Comparison of ENCODE assay signal across 23 cellular contexts in the genomic region with DNA sequence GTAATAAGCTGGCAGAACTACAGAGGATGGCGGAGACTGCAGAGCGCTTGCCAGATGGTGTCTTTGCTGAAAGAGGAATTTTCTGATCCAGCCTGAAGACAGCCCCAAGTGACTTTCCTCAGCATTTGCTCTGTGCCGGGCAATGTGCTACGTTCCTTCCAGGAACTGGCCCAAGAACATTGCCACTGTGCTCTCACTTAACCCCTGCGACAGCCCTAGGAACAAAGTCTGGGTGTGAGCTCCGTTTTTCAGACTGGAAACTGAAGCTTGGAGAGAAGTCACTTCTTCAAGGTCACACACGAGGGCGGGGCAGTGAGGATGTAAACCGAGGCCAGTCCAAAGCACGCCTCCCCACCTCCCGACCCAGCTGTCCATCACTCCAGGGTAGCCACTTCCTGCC. TPM values are rescaled to one million over a fixed set of nuclear protein-coding genes. Genes with fewer than 3 reads are reported as not detected.
"Had no signal": no experiment of that assay in that cellular context is flagged by ENCODE, and none has a peak within 500 bp of the region (broad histone marks: within the 10 kb centered on the region; RNA-seq: fewer than 3 reads in every experiment).

No MANE protein-coding gene starts in this region.

- H3K27ac ChIP-seq: adrenal gland, coronary artery, hepatocyte, lower lobe of right lung, ovary had no signal

- H3K79me2 ChIP-seq: hepatocyte had no signal

- H3K4me1 Mint-ChIP-seq: activated B cell treated with CpG ODN at 0.5 μM for 24 hours; activated CD4-positive, alpha-beta T cell treated with anti-CD3 and anti-CD28 coated beads, Interleukin-2, amount 10 ng/mL, durations not matched to agents 24 days and 14 days; activated naive CD4-positive, alpha-beta T cell treated with anti-CD3 and anti-CD28 coated beads, Interleukin-2, amount 10 ng/mL, durations not matched to agents 7 days and 5 days; activated T-helper 17 cell treated with anti-CD3 and anti-CD28 coated beads, Interleukin-2, amount 50 U/mL, for 72 hours had no signal

- H3K9me3 Mint-ChIP-seq: activated B cell treated with CpG ODN at 0.5 μM for 24 hours; activated CD4-positive, alpha-beta T cell treated with anti-CD3 and anti-CD28 coated beads, Interleukin-2, amount 10 ng/mL, durations not matched to agents 24 days and 14 days; activated naive CD4-positive, alpha-beta T cell treated with anti-CD3 and anti-CD28 coated beads, Interleukin-2, amount 10 ng/mL, durations not matched to agents 7 days and 5 days; activated T-helper 17 cell treated with anti-CD3 and anti-CD28 coated beads, Interleukin-2, amount 50 U/mL, for 72 hours; natural killer cell treated with Interleukin-12 subunit alpha and Interleukin-12 subunit beta and Interleukin-15 and Interleukin-18, amount 100 ng/mL, for 72 hours; stimulated activated naive CD8-positive, alpha-beta T cell treated with anti-CD3 and anti-CD28 coated beads, Interleukin-15, Interleukin-2, amounts not matched to agents 100 ng/mL and 50 ng/mL, for 24 hours; T-helper 1 cell treated with Interleukin-12 subunit alpha and Interleukin-12 subunit beta and Interleukin-4 antibody, amounts not matched to agents 30 μg/mL and 1 μg/mL, for 36 hours had no signal

- ATAC-seq: activated T-helper 17 cell treated with anti-CD3 and anti-CD28 coated beads, Interleukin-2, amount 50 U/mL, for 72 hours; natural killer cell treated with Interleukin-12 subunit alpha and Interleukin-12 subunit beta and Interleukin-15 and Interleukin-18, amount 100 ng/mL, for 72 hours had no signal

- H2AFZ ChIP-seq: hepatocyte had no signal

- H3K27ac Mint-ChIP-seq: activated B cell treated with CpG ODN at 0.5 μM for 24 hours; activated CD4-positive, alpha-beta T cell treated with anti-CD3 and anti-CD28 coated beads, Interleukin-2, amount 10 ng/mL, durations not matched to agents 24 days and 14 days; activated naive CD4-positive, alpha-beta T cell treated with anti-CD3 and anti-CD28 coated beads, Interleukin-2, amount 10 ng/mL, durations not matched to agents 7 days and 5 days; activated T-helper 17 cell treated with anti-CD3 and anti-CD28 coated beads, Interleukin-2, amount 50 U/mL, for 72 hours; natural killer cell treated with Interleukin-12 subunit alpha and Interleukin-12 subunit beta and Interleukin-15 and Interleukin-18, amount 100 ng/mL, for 72 hours; stimulated activated naive CD8-positive, alpha-beta T cell treated with anti-CD3 and anti-CD28 coated beads, Interleukin-15, Interleukin-2, amounts not matched to agents 100 ng/mL and 50 ng/mL, for 24 hours; T-helper 1 cell treated with Interleukin-12 subunit alpha and Interleukin-12 subunit beta and Interleukin-4 antibody, amounts not matched to agents 30 μg/mL and 1 μg/mL, for 36 hours had no signal

- H3K36me3 Mint-ChIP-seq: activated naive CD4-positive, alpha-beta T cell treated with anti-CD3 and anti-CD28 coated beads, Interleukin-2, amount 10 ng/mL, durations not matched to agents 7 days and 5 days; natural killer cell treated with Interleukin-12 subunit alpha and Interleukin-12 subunit beta and Interleukin-15 and Interleukin-18, amount 100 ng/mL, for 72 hours had no signal

- H3K27me3 ChIP-seq: hepatocyte, ovary had no signal

- H3K36me3 ChIP-seq: adrenal gland, lower lobe of right lung, ovary had no signal

- H3K9me3 ChIP-seq: adrenal gland, lower lobe of right lung, ovary had no signal

- H3K4me3 Mint-ChIP-seq: activated B cell treated with CpG ODN at 0.5 μM for 24 hours; activated CD4-positive, alpha-beta T cell treated with anti-CD3 and anti-CD28 coated beads, Interleukin-2, amount 10 ng/mL, durations not matched to agents 24 days and 14 days; activated naive CD4-positive, alpha-beta T cell treated with anti-CD3 and anti-CD28 coated beads, Interleukin-2, amount 10 ng/mL, durations not matched to agents 7 days and 5 days; activated T-helper 17 cell treated with anti-CD3 and anti-CD28 coated beads, Interleukin-2, amount 50 U/mL, for 72 hours; natural killer cell treated with Interleukin-12 subunit alpha and Interleukin-12 subunit beta and Interleukin-15 and Interleukin-18, amount 100 ng/mL, for 72 hours; stimulated activated naive CD8-positive, alpha-beta T cell treated with anti-CD3 and anti-CD28 coated beads, Interleukin-15, Interleukin-2, amounts not matched to agents 100 ng/mL and 50 ng/mL, for 24 hours; T-helper 1 cell treated with Interleukin-12 subunit alpha and Interleukin-12 subunit beta and Interleukin-4 antibody, amounts not matched to agents 30 μg/mL and 1 μg/mL, for 36 hours had no signal

- H3K4me3 ChIP-seq: adrenal gland, coronary artery, hepatocyte, lower lobe of right lung, ovary had no signal

- DNase-seq: activated B cell treated with CpG ODN at 0.5 μM for 24 hours; activated CD4-positive, alpha-beta T cell treated with anti-CD3 and anti-CD28 coated beads, Interleukin-2, amount 10 ng/mL, durations not matched to agents 24 days and 14 days; activated CD8-positive, alpha-beta memory T cell treated with anti-CD3 and anti-CD28 coated beads for 24 hours; activated naive CD4-positive, alpha-beta T cell treated with anti-CD3 and anti-CD28 coated beads, Interleukin-2, amount 10 ng/mL, durations not matched to agents 7 days and 5 days; activated T-cell treated with anti-CD3 and anti-CD28 coated beads for 4 hours; central memory CD4-positive, alpha-beta T cell; effector CD4-positive, alpha-beta T cell; lower lobe of right lung; retina; stimulated activated CD4-positive, alpha-beta T cell treated with anti-CD3 and anti-CD28 coated beads, Interleukin-15, amount 100 ng/mL, for 24 hours; stimulated activated CD4-positive, alpha-beta T cell treated with anti-CD3 and anti-CD28 coated beads, Interleukin-4, amount 100 ng/mL, for 24 hours had no signal

- H3K4me1 ChIP-seq: adrenal gland had no signal

RNA-seq across cellular contexts. Expression of a gene that starts 22.2 kb away (rescaled TPM):
- total RNA-seq: activated B cell treated with CpG ODN at 0.5 μM for 24 hours; activated T-helper 17 cell treated with anti-CD3 and anti-CD28 coated beads, Interleukin-2, amount 50 U/mL, for 72 hours; fibroblast of lung; natural killer cell treated with Interleukin-12 subunit alpha and Interleukin-12 subunit beta and Interleukin-15 and Interleukin-18, amount 100 ng/mL, for 72 hours had no signal
- polyA plus RNA-seq: fibroblast of lung had no signal

RNA-seq across cellular contexts. Expression of a gene that starts 40.9 kb away (rescaled TPM):
- total RNA-seq: activated B cell treated with CpG ODN at 0.5 μM for 24 hours; activated CD4-positive, alpha-beta T cell treated with anti-CD3 and anti-CD28 coated beads, Interleukin-2, amount 10 ng/mL, durations not matched to agents 24 days and 14 days; activated T-helper 17 cell treated with anti-CD3 and anti-CD28 coated beads, Interleukin-2, amount 50 U/mL, for 72 hours; adrenal gland; fibroblast of lung; frontal cortex; hepatocyte; lower lobe of right lung; natural killer cell treated with Interleukin-12 subunit alpha and Interleukin-12 subunit beta and Interleukin-15 and Interleukin-18, amount 100 ng/mL, for 72 hours; ovary; skeletal muscle tissue; temporal lobe had no signal
- polyA plus RNA-seq: adrenal gland, fibroblast of lung, hepatocyte, ovary had no signal
